In genomic region chr6:33095681-33096080, GRCh38 we compare ENCODE assay signal across 1 cellular context.
TF ChIP-seq lines count a peak whose summit lies in the region.

No MANE protein-coding gene starts in this region.

TF ChIP-seq in IMR-90, 13 proteins besides CTCF, POLR2A, EP300 and RAD21:
- TF ChIP-seq RFX5 (IDR thresholded peaks at IDR 0.05; ENCODE audit: low read depth, low read length) (no peak), CEBPB (IDR thresholded peaks at IDR 0.05; ENCODE audit: low read depth, low read length) (no peak), MXI1 (IDR thresholded peaks at IDR 0.05; ENCODE audit: borderline replicate concordance, low read depth, low read length) (no peak), BHLHE40 (IDR thresholded peaks at IDR 0.05; ENCODE audit: low read depth, low read length) (no peak), FOS (IDR thresholded peaks at IDR 0.05; ENCODE audit: low read depth, low read length) (no peak), RCOR1 (IDR thresholded peaks at IDR 0.05; ENCODE audit: insufficient replicate concordance, low read length) (no peak), NFE2L2 (IDR thresholded peaks at IDR 0.05; ENCODE audit: low read depth, low read length) (no peak), CHD1 (IDR thresholded peaks at IDR 0.05; ENCODE audit: low read depth, low read length) (no peak), USF2 (IDR thresholded peaks at IDR 0.05; ENCODE audit: low read depth, low read length) (no peak), MAZ (IDR thresholded peaks at IDR 0.05; ENCODE audit: borderline replicate concordance, low read depth, low read length) (no peak), ELK1 (IDR thresholded peaks at IDR 0.05; ENCODE audit: borderline replicate concordance, low read depth, low read length) (no peak)
